In the genomic region with DNA sequence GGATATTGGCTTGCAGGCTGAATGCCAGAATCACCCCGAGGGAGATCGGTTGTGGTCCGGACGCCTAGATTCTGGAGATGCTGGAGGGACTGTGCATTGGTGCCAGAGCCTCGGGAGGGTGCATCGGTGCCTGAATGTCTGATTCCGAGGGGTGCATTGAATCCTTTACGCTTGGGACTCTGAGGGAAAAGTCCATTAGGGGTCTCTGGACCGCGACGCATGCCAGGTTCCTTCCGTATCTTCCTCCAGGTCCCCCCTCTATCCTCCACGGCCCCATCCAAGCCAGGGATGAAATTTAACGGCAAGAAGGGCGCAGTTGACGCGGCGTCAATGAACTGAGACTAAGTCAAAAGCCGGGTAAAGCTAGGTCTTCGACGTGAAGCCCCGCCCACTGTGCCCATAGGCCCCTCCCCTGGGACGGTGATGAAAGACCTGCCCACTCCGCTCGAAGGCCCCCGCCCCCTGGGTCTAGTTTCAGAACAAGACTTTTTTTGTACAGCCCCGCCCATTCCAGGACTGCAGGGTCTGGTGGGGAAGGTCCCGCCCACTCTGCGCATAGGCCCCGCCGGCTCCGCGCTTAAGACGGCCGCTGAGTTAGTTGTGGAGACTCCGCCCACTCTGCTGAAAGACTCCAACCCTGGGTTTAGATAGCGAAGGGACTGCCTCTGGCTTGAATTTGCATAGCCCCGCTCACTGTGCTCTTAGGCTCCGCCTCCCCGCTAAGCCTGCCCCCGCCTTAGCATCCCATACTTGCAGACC, we compare ENCODE assay signal across 1 cellular context.
TF ChIP-seq lines count a peak whose summit lies in the region.

No MANE protein-coding gene starts in this region.

TF ChIP-seq in GM12878, 131 proteins besides CTCF, POLR2A, EP300 and RAD21 (continued from another document):
- TF ChIP-seq, protein P1, sequence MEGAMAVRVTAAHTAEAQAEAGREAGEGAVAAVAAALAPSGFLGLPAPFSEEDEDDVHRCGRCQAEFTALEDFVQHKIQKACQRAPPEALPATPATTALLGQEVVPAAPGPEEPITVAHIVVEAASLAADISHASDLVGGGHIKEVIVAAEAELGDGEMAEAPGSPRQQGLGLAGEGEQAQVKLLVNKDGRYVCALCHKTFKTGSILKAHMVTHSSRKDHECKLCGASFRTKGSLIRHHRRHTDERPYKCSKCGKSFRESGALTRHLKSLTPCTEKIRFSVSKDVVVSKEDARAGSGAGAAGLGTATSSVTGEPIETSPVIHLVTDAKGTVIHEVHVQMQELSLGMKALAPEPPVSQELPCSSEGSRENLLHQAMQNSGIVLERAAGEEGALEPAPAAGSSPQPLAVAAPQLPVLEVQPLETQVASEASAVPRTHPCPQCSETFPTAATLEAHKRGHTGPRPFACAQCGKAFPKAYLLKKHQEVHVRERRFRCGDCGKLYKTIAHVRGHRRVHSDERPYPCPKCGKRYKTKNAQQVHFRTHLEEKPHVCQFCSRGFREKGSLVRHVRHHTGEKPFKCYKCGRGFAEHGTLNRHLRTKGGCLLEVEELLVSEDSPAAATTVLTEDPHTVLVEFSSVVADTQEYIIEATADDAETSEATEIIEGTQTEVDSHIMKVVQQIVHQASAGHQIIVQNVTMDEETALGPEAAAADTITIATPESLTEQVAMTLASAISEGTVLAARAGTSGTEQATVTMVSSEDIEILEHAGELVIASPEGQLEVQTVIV (IDR thresholded peaks at IDR 0.05; ENCODE audit: borderline replicate concordance, partially characterized antibody) = no peak
- TF ChIP-seq, protein P2, sequence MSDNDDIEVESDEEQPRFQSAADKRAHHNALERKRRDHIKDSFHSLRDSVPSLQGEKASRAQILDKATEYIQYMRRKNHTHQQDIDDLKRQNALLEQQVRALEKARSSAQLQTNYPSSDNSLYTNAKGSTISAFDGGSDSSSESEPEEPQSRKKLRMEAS (IDR thresholded peaks at IDR 0.05; ENCODE audit: low read depth, low read length) = no peak
- TF ChIP-seq RUNX3 (IDR thresholded peaks at IDR 0.05; ENCODE audit: low read length) = no peak
- TF ChIP-seq, protein P3, sequence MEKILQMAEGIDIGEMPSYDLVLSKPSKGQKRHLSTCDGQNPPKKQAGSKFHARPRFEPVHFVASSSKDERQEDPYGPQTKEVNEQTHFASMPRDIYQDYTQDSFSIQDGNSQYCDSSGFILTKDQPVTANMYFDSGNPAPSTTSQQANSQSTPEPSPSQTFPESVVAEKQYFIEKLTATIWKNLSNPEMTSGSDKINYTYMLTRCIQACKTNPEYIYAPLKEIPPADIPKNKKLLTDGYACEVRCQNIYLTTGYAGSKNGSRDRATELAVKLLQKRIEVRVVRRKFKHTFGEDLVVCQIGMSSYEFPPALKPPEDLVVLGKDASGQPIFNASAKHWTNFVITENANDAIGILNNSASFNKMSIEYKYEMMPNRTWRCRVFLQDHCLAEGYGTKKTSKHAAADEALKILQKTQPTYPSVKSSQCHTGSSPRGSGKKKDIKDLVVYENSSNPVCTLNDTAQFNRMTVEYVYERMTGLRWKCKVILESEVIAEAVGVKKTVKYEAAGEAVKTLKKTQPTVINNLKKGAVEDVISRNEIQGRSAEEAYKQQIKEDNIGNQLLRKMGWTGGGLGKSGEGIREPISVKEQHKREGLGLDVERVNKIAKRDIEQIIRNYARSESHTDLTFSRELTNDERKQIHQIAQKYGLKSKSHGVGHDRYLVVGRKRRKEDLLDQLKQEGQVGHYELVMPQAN (conservative IDR thresholded peaks at IDR 0.05) = no peak
- TF ChIP-seq, protein P4, sequence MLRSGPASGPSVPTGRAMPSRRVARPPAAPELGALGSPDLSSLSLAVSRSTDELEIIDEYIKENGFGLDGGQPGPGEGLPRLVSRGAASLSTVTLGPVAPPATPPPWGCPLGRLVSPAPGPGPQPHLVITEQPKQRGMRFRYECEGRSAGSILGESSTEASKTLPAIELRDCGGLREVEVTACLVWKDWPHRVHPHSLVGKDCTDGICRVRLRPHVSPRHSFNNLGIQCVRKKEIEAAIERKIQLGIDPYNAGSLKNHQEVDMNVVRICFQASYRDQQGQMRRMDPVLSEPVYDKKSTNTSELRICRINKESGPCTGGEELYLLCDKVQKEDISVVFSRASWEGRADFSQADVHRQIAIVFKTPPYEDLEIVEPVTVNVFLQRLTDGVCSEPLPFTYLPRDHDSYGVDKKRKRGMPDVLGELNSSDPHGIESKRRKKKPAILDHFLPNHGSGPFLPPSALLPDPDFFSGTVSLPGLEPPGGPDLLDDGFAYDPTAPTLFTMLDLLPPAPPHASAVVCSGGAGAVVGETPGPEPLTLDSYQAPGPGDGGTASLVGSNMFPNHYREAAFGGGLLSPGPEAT (IDR thresholded peaks at IDR 0.05; ENCODE audit: low read depth) = no peak
- no peak for TF ChIP-seq IRF4 (IDR thresholded peaks at IDR 0.05; ENCODE audit: low read depth, low read length)
- no peak for TF ChIP-seq STAT1 (conservative IDR thresholded peaks at IDR 0.05)
- no peak for TF ChIP-seq ATF7 (IDR thresholded peaks at IDR 0.05; ENCODE audit: low read depth)
- TF ChIP-seq MTA3 (IDR thresholded peaks at IDR 0.05; ENCODE audit: borderline replicate concordance, low read length) = no peak
- no peak for TF ChIP-seq BCL11A (IDR thresholded peaks at IDR 0.05; ENCODE audit: low read depth, low read length)
- TF ChIP-seq LARP7 (IDR thresholded peaks at IDR 0.05) = peak; percentile 31; the same call in 1 of the 2 replicates
- no peak for TF ChIP-seq TBL1XR1 (IDR thresholded peaks at IDR 0.05; ENCODE audit: low read depth, low read length)
- no peak for TF ChIP-seq WRNIP1 (IDR thresholded peaks at IDR 0.05; ENCODE audit: borderline replicate concordance, low read depth, low read length)
- 0 out of 2 replicates have a peak, but pooled peaks have one; percentile 24 for TF ChIP-seq ZNF384 (IDR thresholded peaks at IDR 0.05; ENCODE audit: borderline replicate concordance, low read depth, low read length)
- TF ChIP-seq EGR1 (IDR thresholded peaks at IDR 0.05; ENCODE audit: borderline replicate concordance in 1 of 2, low read depth in 2 of 2, low read length in 2 of 2) = 0 out of 3 replicates have a peak, but pooled peaks of 1 of the 2 experiments have one; percentile 23
- TF ChIP-seq ASH2L (IDR thresholded peaks at IDR 0.05; ENCODE audit: borderline replicate concordance, low read depth) = 0 out of 2 replicates have a peak, but pooled peaks have one; percentile 8
- TF ChIP-seq ZZZ3 (IDR thresholded peaks at IDR 0.05; ENCODE audit: control insufficient read depth, insufficient read length, low read depth) = no peak
- TF ChIP-seq, protein P5, sequence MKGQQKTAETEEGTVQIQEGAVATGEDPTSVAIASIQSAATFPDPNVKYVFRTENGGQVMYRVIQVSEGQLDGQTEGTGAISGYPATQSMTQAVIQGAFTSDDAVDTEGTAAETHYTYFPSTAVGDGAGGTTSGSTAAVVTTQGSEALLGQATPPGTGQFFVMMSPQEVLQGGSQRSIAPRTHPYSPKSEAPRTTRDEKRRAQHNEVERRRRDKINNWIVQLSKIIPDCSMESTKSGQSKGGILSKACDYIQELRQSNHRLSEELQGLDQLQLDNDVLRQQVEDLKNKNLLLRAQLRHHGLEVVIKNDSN (IDR thresholded peaks at IDR 0.05; ENCODE audit: borderline replicate concordance, extremely low read length, insufficient read depth, low read depth, low read length) = no peak
- peak; percentile 74 for TF ChIP-seq IKZF1 (conservative IDR thresholded peaks at IDR 0.05)
- TF ChIP-seq SMARCA5 (IDR thresholded peaks at IDR 0.05) = peak; percentile 77; the same call in 1 of the 2 replicates
- TF ChIP-seq RBBP5 (conservative IDR thresholded peaks at IDR 0.05) = no peak
- TF ChIP-seq SMAD5 (IDR thresholded peaks at IDR 0.05; ENCODE audit: low read depth) = no peak
- no peak for TF ChIP-seq NRF1 (conservative IDR thresholded peaks at IDR 0.05; ENCODE audit: low read depth, low read length)
- TF ChIP-seq, protein P6, sequence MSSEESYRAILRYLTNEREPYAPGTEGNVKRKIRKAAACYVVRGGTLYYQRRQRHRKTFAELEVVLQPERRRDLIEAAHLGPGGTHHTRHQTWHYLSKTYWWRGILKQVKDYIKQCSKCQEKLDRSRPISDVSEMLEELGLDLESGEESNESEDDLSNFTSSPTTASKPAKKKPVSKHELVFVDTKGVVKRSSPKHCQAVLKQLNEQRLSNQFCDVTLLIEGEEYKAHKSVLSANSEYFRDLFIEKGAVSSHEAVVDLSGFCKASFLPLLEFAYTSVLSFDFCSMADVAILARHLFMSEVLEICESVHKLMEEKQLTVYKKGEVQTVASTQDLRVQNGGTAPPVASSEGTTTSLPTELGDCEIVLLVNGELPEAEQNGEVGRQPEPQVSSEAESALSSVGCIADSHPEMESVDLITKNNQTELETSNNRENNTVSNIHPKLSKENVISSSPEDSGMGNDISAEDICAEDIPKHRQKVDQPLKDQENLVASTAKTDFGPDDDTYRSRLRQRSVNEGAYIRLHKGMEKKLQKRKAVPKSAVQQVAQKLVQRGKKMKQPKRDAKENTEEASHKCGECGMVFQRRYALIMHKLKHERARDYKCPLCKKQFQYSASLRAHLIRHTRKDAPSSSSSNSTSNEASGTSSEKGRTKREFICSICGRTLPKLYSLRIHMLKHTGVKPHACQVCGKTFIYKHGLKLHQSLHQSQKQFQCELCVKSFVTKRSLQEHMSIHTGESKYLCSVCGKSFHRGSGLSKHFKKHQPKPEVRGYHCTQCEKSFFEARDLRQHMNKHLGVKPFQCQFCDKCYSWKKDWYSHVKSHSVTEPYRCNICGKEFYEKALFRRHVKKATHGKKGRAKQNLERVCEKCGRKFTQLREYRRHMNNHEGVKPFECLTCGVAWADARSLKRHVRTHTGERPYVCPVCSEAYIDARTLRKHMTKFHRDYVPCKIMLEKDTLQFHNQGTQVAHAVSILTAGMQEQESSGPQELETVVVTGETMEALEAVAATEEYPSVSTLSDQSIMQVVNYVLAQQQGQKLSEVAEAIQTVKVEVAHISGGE (CRISPR knock-in tag; IDR thresholded peaks at IDR 0.05) = no peak
- TF ChIP-seq KAT2A (conservative IDR thresholded peaks at IDR 0.05; ENCODE audit: control insufficient read depth, low read depth, low read length) = no peak
- no peak for TF ChIP-seq SREBF1 (IDR thresholded peaks at IDR 0.05; ENCODE audit: low read length)
- no peak for TF ChIP-seq FOXK2 (IDR thresholded peaks at IDR 0.05)
